19 cellular contexts compared by ENCODE assay signal in the genomic region with DNA sequence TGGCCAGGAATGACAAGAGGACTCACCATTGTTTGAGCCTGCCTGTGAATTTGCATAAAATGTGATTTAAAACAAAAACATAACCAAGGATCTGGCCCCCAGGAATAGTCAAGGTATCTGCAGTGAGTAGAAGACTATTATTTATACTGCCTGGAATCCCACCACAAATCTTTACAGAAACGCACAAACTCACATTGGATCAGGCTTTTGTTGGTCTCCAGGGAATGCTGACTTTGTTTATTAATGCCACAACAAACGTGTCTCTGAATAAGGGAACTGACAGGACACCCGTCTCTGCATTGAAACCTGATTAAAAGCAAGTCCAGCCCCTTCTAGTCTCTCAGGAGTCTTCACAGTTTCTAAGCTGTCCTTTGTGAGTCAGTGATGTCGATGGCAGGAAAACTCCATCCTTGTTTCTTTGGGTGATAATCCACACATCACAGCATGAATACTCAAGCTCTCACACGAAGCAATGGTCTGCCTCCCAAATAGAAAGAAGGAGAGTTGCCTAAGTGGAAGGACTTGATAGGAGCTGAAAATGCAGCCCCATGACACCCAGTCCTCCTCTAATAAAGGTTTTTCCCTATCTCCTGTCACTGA. TPM values are rescaled to one million over a fixed set of nuclear protein-coding genes. Genes with fewer than 3 reads are reported as not detected.
DNase-seq lines count a peak whose midpoint lies in the region; ATAC-seq, FAIRE-seq and TF ChIP-seq lines count a peak whose summit lies in the region.
"Had no signal": no experiment of that assay in that cellular context is flagged by ENCODE, and none has a peak within 500 bp of the region (broad histone marks: within the 10 kb centered on the region; RNA-seq: fewer than 3 reads in every experiment).

No MANE protein-coding gene starts in this region.

- no peaks in the 10 kb centered on the region for H3K4me1 ChIP-seq in A673 (ENCODE audit: insufficient read depth, low read length, poor library complexity, severe bottlenecking)
- H3K4me1 ChIP-seq in HUES48 (ENCODE audit: control insufficient read depth, insufficient read depth, low read length), result peaks cover 17% of the 10 kb centered on the region
- H3K4me1 ChIP-seq in mesendoderm (ENCODE audit: control insufficient read depth, low read depth, low read length), result peaks cover 7% of the 10 kb centered on the region
- no peaks in the 10 kb centered on the region for H3K4me1 ChIP-seq in HepG2 (ENCODE audit: insufficient read depth, low read length)
- H3K4me1 ChIP-seq: BLaER1, Caco-2 had no signal

- H4K5ac ChIP-seq in mesendoderm (ENCODE audit: low read length), result no peak overlapping the region

- H4K8ac ChIP-seq in mesendoderm (ENCODE audit: low read depth, low read length), result no peak overlapping the region

- TF ChIP-seq CTCF in A673 (conservative IDR thresholded peaks at IDR 0.05; ENCODE audit: low read depth, low read length) (no peak), brain microvascular endothelial cell (IDR thresholded peaks at IDR 0.05; ENCODE audit: low read depth, low read length, missing control alignments) (no peak), HepG2 (CRISPR knock-in tag; IDR thresholded peaks at IDR 0.05) (no peak)

- H2AK5ac ChIP-seq in mesendoderm (ENCODE audit: low read length), result no peak overlapping the region

- H3K4me2 ChIP-seq in mesendoderm (ENCODE audit: low read length) (no peak overlapping the region), HepG2 (ENCODE audit: low read depth, low read length) (no peak overlapping the region)
- H3K4me2 ChIP-seq: BLaER1 had no signal

- H3K79me1 ChIP-seq in mesendoderm (ENCODE audit: low read length), result no peaks in the 10 kb centered on the region

- no peaks in the 10 kb centered on the region for H3K36me3 ChIP-seq in A673 (ENCODE audit: insufficient read depth, low read length, poor library complexity, severe bottlenecking)
- H3K36me3 ChIP-seq in HUES48 (ENCODE audit: control insufficient read depth, insufficient read depth, low read length), result no peaks in the 10 kb centered on the region
- no peaks in the 10 kb centered on the region for H3K36me3 ChIP-seq in mesendoderm (ENCODE audit: control insufficient read depth, insufficient read depth, low read length)
- peaks cover 3% of the 10 kb centered on the region for H3K36me3 ChIP-seq in brain microvascular endothelial cell (replicated peaks)
- H3K36me3 ChIP-seq in HepG2 (replicated peaks in 1 of 2; ENCODE audit: control insufficient read depth in 1 of 2, insufficient read depth in 2 of 2, low read length in 2 of 2), result no peaks in the 10 kb centered on the region
- H3K36me3 ChIP-seq: BLaER1 had no signal

- no peak overlapping the region for H2AFZ ChIP-seq in HepG2 (ENCODE audit: low read length)

- H3K23ac ChIP-seq in mesendoderm (ENCODE audit: low read length), result no peak overlapping the region

- peak; percentile 9 for DNase-seq in A673 (ENCODE audit: low spot score)
- peak; percentile 12 for DNase-seq in astrocyte of the hippocampus (ENCODE audit: low read depth, low spot score)
- DNase-seq in mesendoderm, result peak; percentile 55
- DNase-seq in brain microvascular endothelial cell, result no peak
- DNase-seq in HepG2 (ENCODE audit: low spot score), result no peak
- no peak for DNase-seq in HK-2 (ENCODE audit: unreplicated experiment)
- DNase-seq: AML-193; Caco-2; CD8-positive, alpha-beta memory T cell; DND-41; GDM1; HCEC 1CT had no signal

- H3K79me2 ChIP-seq in mesendoderm (ENCODE audit: control insufficient read depth, insufficient read depth, low read length), result no peaks in the 10 kb centered on the region
- H3K79me2 ChIP-seq in HepG2 (ENCODE audit: insufficient read depth, low read length), result no peaks in the 10 kb centered on the region

- H3K4me3 ChIP-seq in A673 (ENCODE audit: low read depth, low read length, poor library complexity, severe bottlenecking) (no peak overlapping the region), HUES48 (ENCODE audit: low read depth, low read length) (no peak overlapping the region), mesendoderm (ENCODE audit: low read length) (no peak overlapping the region), brain microvascular endothelial cell (ENCODE audit: low read depth, low read length) (no peak overlapping the region), HepG2 (replicated peaks in 1 of 3; ENCODE audit: insufficient read depth in 1 of 3, low read depth in 2 of 3, low read length in 3 of 3) (no peak overlapping the region)
- H3K4me3 ChIP-seq: BLaER1, K562 had no signal

- H3K27ac ChIP-seq in A673 (ENCODE audit: low read depth, low read length, poor library complexity, severe bottlenecking) (no peak overlapping the region), HUES48 (ENCODE audit: low read depth, low read length) (peak overlapping the region; percentile 81), mesendoderm (ENCODE audit: low read depth, low read length) (no peak overlapping the region), brain microvascular endothelial cell (no peak overlapping the region), HepG2 (ENCODE audit: extremely low read length, insufficient read depth, low read length) (no peak overlapping the region)
- H3K27ac ChIP-seq: 22Rv1, BLaER1 had no signal

- no peak overlapping the region for H2BK15ac ChIP-seq in mesendoderm (replicated peaks; ENCODE audit: low read depth)

- in situ Hi-C loops in brain microvascular endothelial cell (cut with HindIII; ENCODE audit: low pct_ligation_motif_present, low sequenced_read_pairs) (no loop called here), HepG2 (cut with HindIII; ENCODE audit: extremely low pct_ligation_motif_present, low pct_unique_long_range_greater_than_20kb) (no loop called here)

- no peak for TF ChIP-seq POLR2A in HepG2 (IDR thresholded peaks at IDR 0.05; ENCODE audit: insufficient read depth in 1 of 2, low read depth in 2 of 2, low read length in 2 of 2)

- H2BK5ac ChIP-seq in mesendoderm (ENCODE audit: low read length), result no peak overlapping the region

- H3K27me3 ChIP-seq in A673 (replicated peaks; ENCODE audit: insufficient read depth, low read depth, low read length, poor library complexity), result no peaks in the 10 kb centered on the region
- H3K27me3 ChIP-seq in HUES48 (ENCODE audit: control insufficient read depth, insufficient read depth, low read length), result no peaks in the 10 kb centered on the region
- no peaks in the 10 kb centered on the region for H3K27me3 ChIP-seq in mesendoderm (ENCODE audit: insufficient read depth, low read length, poor library complexity)
- no peaks in the 10 kb centered on the region for H3K27me3 ChIP-seq in brain microvascular endothelial cell (replicated peaks)
- no peaks in the 10 kb centered on the region for H3K27me3 ChIP-seq in HepG2 (ENCODE audit: control insufficient read depth in 1 of 2, insufficient read depth in 2 of 2, low read length in 2 of 2)
- H3K27me3 ChIP-seq: BLaER1 had no signal

- no peak for TF ChIP-seq RAD21 in HepG2 (CRISPR knock-in tag; IDR thresholded peaks at IDR 0.05)

- TF ChIP-seq EP300 in HepG2 (IDR thresholded peaks at IDR 0.05; ENCODE audit: low read depth in 2 of 2, low read length in 2 of 2), result no peak
- TF ChIP-seq EP300 in HepG2 (CRISPR knock-in tag; IDR thresholded peaks at IDR 0.05; ENCODE audit: borderline replicate concordance), result no peak

- no peak overlapping the region for H3K4ac ChIP-seq in mesendoderm (ENCODE audit: low read depth, low read length)

- intact Hi-C loops in A673 (cut with micrococcal nuclease; ENCODE audit: unreplicated experiment), result no loop called here
- intact Hi-C loops in HepG2 (cut with micrococcal nuclease; ENCODE audit: unreplicated experiment), result no loop called here

- H3K9ac ChIP-seq in HUES48 (ENCODE audit: low read depth, low read length) (no peak overlapping the region), mesendoderm (ENCODE audit: low read length) (no peak overlapping the region), HepG2 (ENCODE audit: insufficient read depth, low read depth, low read length) (no peak overlapping the region)
- H3K9ac ChIP-seq: BLaER1 had no signal

- ATAC-seq in HepG2 (no peak), GM19452 (IDR thresholded peaks at IDR 0.05; ENCODE audit: unreplicated experiment) (no peak)
- ATAC-seq: K562 had no signal

- CTCF ChIA-PET in A673 (lab: Charles Lee), result no interaction called here
- CTCF ChIA-PET in HepG2 (lab: Yijun Ruan, JAX; ENCODE audit: low intra/inter-chr PET ratio, low total read pairs), result no interaction called here

- POLR2A ChIA-PET in A673 (lab: Charles Lee; ENCODE audit: low non-redundant PET), result no interaction called here
- POLR2A ChIA-PET in HepG2 (lab: Yijun Ruan, JAX), result no interaction called here

- H4K20me1 ChIP-seq in HepG2 (ENCODE audit: insufficient read depth, low read length), result no peaks in the 10 kb centered on the region
- H4K20me1 ChIP-seq: BLaER1 had no signal

- BruUV-seq in A673 (replicated peaks; lab: Mats Ljungman, UMichigan) (no TSS peak), HepG2 (replicated peaks; lab: Mats Ljungman, UMichigan) (no TSS peak)

- no CpG with 5 or more reads among the region's 5 CpGs for WGBS in mesendoderm (ENCODE audit: extremely low coverage, insufficient coverage, low lambda C conversion rate)
- 55% methylated on average over 5 of the region's 5 CpGs for WGBS in HepG2 (ENCODE audit: low lambda C conversion rate)

- no peak overlapping the region for H3K18ac ChIP-seq in mesendoderm (ENCODE audit: low read length)

- FAIRE-seq in HepG2 (lab: Jason Lieb, UNC), result no peak
- FAIRE-seq: K562 had no signal

- H3K9me3 ChIP-seq in A673 (ENCODE audit: low read depth, low read length, poor library complexity, severe bottlenecking) (no peaks in the 10 kb centered on the region), HUES48 (ENCODE audit: control insufficient read depth, insufficient read depth, low read length) (no peaks in the 10 kb centered on the region), HepG2 (ENCODE audit: low read length) (no peaks in the 10 kb centered on the region)
- H3K9me3 ChIP-seq: BLaER1, Caco-2 had no signal

- no peak overlapping the region for H3K56ac ChIP-seq in mesendoderm (ENCODE audit: low read length)

- H2BK120ac ChIP-seq in mesendoderm (ENCODE audit: low read depth, low read length), result no peak overlapping the region

RNA-seq across cellular contexts. Expression of gene CLDN18, which starts 37.7 kb away (rescaled TPM):
- not detected in 2 replicates for total RNA-seq in A673 (2021)
- polyA plus RNA-seq in mesendoderm (2013, experiment 1 of 2), result not detected
- not detected for polyA plus RNA-seq in mesendoderm (2013, experiment 2 of 2)
- not detected in 2 replicates for total RNA-seq in HepG2 (2016; rRNA removed; fragmentation: Illumina TruSeq; extraction: Trizol)
- total RNA-seq in HepG2 (2016; cell fraction: cytosol; rRNA removed; fragmentation: Illumina TruSeq; extraction: Trizol; ENCODE audit: low read depth), result not detected in 2 replicates
- not detected in 2 replicates for total RNA-seq in HepG2 (2016; cell fraction: insoluble cytoplasmic fraction; rRNA removed; fragmentation: Illumina TruSeq; extraction: Trizol)
- total RNA-seq in HepG2 (2016; cell fraction: membrane; rRNA removed; fragmentation: Illumina TruSeq; extraction: Trizol), result not detected in 2 replicates
- total RNA-seq in HepG2 (2016; cell fraction: nucleus; rRNA removed; fragmentation: Illumina TruSeq; extraction: Trizol), result not detected in 2 replicates
- not detected in 2 replicates for polyA plus RNA-seq in HepG2 (2011; rRNA removed)
- not detected in 2 replicates for polyA plus RNA-seq in HepG2 (2011; cell fraction: cytosol; rRNA removed)
- polyA plus RNA-seq in HepG2 (2011; cell fraction: nucleus; rRNA removed), result not detected in 2 replicates
- not detected in 2 replicates for polyA plus RNA-seq in HepG2 (2012)
- polyA plus RNA-seq in HepG2 (2016; cell fraction: cytosol; fragmentation: Illumina TruSeq; extraction: Trizol; ENCODE audit: low read depth), result not detected in 2 replicates
- not detected in 2 replicates for polyA plus RNA-seq in HepG2 (2016; cell fraction: insoluble cytoplasmic fraction; fragmentation: Illumina TruSeq; extraction: Trizol; ENCODE audit: low read depth)
- polyA plus RNA-seq in HepG2 (2016; cell fraction: membrane; fragmentation: Illumina TruSeq; extraction: Trizol; ENCODE audit: low read depth), result not detected in 2 replicates
- polyA plus RNA-seq in HepG2 (2016; cell fraction: nucleus; fragmentation: Illumina TruSeq; extraction: Trizol; ENCODE audit: insufficient read depth, low read depth), result not detected in 2 replicates
- not detected in 2 replicates for polyA minus RNA-seq in HepG2 (2011; rRNA and poly(A)+ RNA removed; ENCODE audit: low replicate concordance)
- polyA minus RNA-seq in HepG2 (2011; cell fraction: cytosol; rRNA and poly(A)+ RNA removed), result not detected in 2 replicates
- not detected in 2 replicates for polyA minus RNA-seq in HepG2 (2011; cell fraction: nucleus; rRNA and poly(A)+ RNA removed)
- total RNA-seq: Caco-2; CD8-positive, alpha-beta memory T cell; H1; HT1080 had no signal
- polyA plus RNA-seq: CD8-positive, alpha-beta memory T cell; H1; K562 had no signal

Comparison
In these comparisons a context has a peak if more than half of its experiments do, and no peak if none do; other contexts are left out.
1. DNase-seq: peak in A673 (single experiment), astrocyte of the hippocampus (single experiment) and mesendoderm (single experiment); none in brain microvascular endothelial cell (single experiment), HepG2 (single experiment) and HK-2 (single experiment).